1 cellular context compared by ENCODE assay signal in genomic region chr1:201721131-201722049, GRCh38.
A peak's percentile ranks its signal among the peaks of the same experiment; 100 is the strongest.
TF ChIP-seq lines count a peak whose summit lies in the region.

No MANE protein-coding gene starts in this region.

TF ChIP-seq in HEK293, 187 proteins besides CTCF, POLR2A, EP300 and RAD21 (continued from another document):
- TF ChIP-seq ZNF48 (tag by site-specific recombination; IDR thresholded peaks at IDR 0.05): no peak
- TF ChIP-seq ZNF704 (tag by site-specific recombination; IDR thresholded peaks at IDR 0.05): no peak
- TF ChIP-seq REST (tag by site-specific recombination; IDR thresholded peaks at IDR 0.05): no peak
- no peak for TF ChIP-seq ZNF155 (tag by site-specific recombination; IDR thresholded peaks at IDR 0.05)
- peak; percentile 74; the same call in 1 of the 2 replicates for TF ChIP-seq GFI1B (tag by site-specific recombination; IDR thresholded peaks at IDR 0.05)
- TF ChIP-seq ZNF664 (tag by site-specific recombination; IDR thresholded peaks at IDR 0.05): peak; percentile 92
- TF ChIP-seq ZFP69B (tag by site-specific recombination; IDR thresholded peaks at IDR 0.05): peak; percentile 52; the same call in 1 of the 2 replicates
- no peak for TF ChIP-seq ZNF280C (tag by site-specific recombination; IDR thresholded peaks at IDR 0.05)
- no peak for TF ChIP-seq ZNF670 (tag by site-specific recombination; IDR thresholded peaks at IDR 0.05; ENCODE audit: low read depth)
- peak; percentile 60; the same call in 1 of the 2 replicates for TF ChIP-seq ZNF645 (tag by site-specific recombination; IDR thresholded peaks at IDR 0.05)
- TF ChIP-seq HOXA7 (CRISPR knock-in tag; IDR thresholded peaks at IDR 0.05; ENCODE audit: borderline replicate concordance): no peak
- peak; percentile 89 for TF ChIP-seq SCRT1 (tag by site-specific recombination; IDR thresholded peaks at IDR 0.05; ENCODE audit: borderline replicate concordance)
- TF ChIP-seq PRDM6 (tag by site-specific recombination; IDR thresholded peaks at IDR 0.05): peak; percentile 97
- no peak for TF ChIP-seq ZNF223 (tag by site-specific recombination; IDR thresholded peaks at IDR 0.05)
- TF ChIP-seq ZNF362 (tag by site-specific recombination; IDR thresholded peaks at IDR 0.05): no peak
- TF ChIP-seq ZNF623 (tag by site-specific recombination; IDR thresholded peaks at IDR 0.05): no peak
- TF ChIP-seq ZSCAN23 (tag by site-specific recombination; IDR thresholded peaks at IDR 0.05): peak; percentile 81
- no peak for TF ChIP-seq ZNF560 (tag by site-specific recombination; IDR thresholded peaks at IDR 0.05; ENCODE audit: borderline replicate concordance)
- TF ChIP-seq SCRT2 (tag by site-specific recombination; IDR thresholded peaks at IDR 0.05): peak; percentile 82
- no peak for TF ChIP-seq MEIS1 (CRISPR knock-in tag; IDR thresholded peaks at IDR 0.05; ENCODE audit: borderline replicate concordance)
- TF ChIP-seq ZNF274 (IDR thresholded peaks at IDR 0.05; ENCODE audit: low read length): no peak
- TF ChIP-seq ZNF274 (tag by site-specific recombination; IDR thresholded peaks at IDR 0.05; ENCODE audit: borderline replicate concordance): no peak
- peak; percentile 40; the same call in 1 of the 2 replicates for TF ChIP-seq ZNF558 (tag by site-specific recombination; IDR thresholded peaks at IDR 0.05)
- no peak for TF ChIP-seq ZNF621 (tag by site-specific recombination; IDR thresholded peaks at IDR 0.05)
- peak; percentile 38; the same call in 1 of the 2 replicates for TF ChIP-seq ZFHX2 (tag by site-specific recombination; conservative IDR thresholded peaks at IDR 0.05)
- TF ChIP-seq ZNF843 (tag by site-specific recombination; IDR thresholded peaks at IDR 0.05): peak; percentile 98
- no peak for TF ChIP-seq ZNF26 (tag by site-specific recombination; IDR thresholded peaks at IDR 0.05)
- TF ChIP-seq EGR2 (tag by site-specific recombination; IDR thresholded peaks at IDR 0.05; ENCODE audit: low read depth): 0 out of 2 replicates have a peak, but pooled peaks have one; percentile 13
- TF ChIP-seq IKZF3 (tag by site-specific recombination; IDR thresholded peaks at IDR 0.05): peak; percentile 90
- no peak for TF ChIP-seq ZNF837 (tag by site-specific recombination; IDR thresholded peaks at IDR 0.05)
- peak; percentile 87 for TF ChIP-seq BCL6B (tag by site-specific recombination; IDR thresholded peaks at IDR 0.05)
- peak; percentile 90 for TF ChIP-seq ZNF580 (tag by site-specific recombination; IDR thresholded peaks at IDR 0.05)
- TF ChIP-seq ZNF624 (tag by site-specific recombination; IDR thresholded peaks at IDR 0.05): no peak
- TF ChIP-seq ZNF830 (tag by site-specific recombination; IDR thresholded peaks at IDR 0.05; ENCODE audit: low read depth): no peak
